ENCODE assay signal across 9 cellular contexts in the genomic region with DNA sequence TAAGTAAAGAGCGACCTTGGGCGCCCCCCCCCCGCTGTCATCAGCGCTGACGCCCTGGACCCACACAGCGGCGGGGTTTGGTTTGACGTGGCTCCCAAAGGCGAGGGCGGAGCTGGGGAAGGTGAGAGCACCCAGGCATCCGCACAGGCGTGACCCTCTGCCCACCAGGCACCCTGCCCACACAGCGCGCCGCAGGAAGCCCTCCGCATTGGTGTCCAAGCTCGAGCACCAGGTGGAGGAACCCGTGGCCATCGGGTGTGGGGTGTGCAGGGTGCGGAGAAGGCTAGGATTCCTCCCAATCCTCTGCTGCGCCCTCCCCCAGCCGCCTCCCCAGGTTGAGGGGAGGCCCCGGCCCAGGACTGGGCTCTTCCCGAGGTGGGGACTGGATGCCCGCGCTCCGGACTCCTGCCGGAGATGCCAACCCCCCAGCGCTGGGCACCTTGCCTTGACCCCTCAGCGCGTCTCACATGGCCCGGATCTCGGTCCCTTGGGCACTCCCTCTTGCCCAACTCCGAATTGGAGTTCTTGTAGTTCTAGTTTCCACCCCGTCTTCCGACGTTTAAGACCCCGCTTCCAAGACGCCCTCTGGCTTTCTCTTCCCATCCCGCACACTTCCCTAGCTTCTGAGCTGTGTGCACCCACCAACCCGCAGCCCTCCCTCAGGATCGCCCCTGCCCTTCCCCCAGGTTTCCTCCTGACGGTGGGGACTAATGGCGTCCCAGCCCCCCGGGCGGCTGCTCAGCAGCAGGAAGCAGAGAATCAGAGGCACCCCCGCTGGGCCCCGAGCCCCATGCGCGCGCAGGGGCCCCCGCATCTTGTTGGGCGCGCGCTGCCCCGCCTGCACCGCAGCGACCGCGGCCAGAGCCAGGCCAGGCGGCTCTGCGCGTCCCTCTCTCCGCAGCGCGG. TPM values are rescaled to one million over a fixed set of nuclear protein-coding genes. Genes with fewer than 3 reads are reported as not detected.
A peak's percentile ranks its signal among the peaks of the same experiment; 100 is the strongest.
DNase-seq lines count a peak whose midpoint lies in the region; ATAC-seq and TF ChIP-seq lines count a peak whose summit lies in the region.
"Had no signal": no experiment of that assay in that cellular context is flagged by ENCODE, and none has a peak within 500 bp of the region (broad histone marks: within the 10 kb centered on the region; RNA-seq: fewer than 3 reads in every experiment).

No MANE protein-coding gene starts in this region.

- H3K9me3 ChIP-seq in GM23248 (ENCODE audit: low read depth): no peaks in the 10 kb centered on the region
- no peaks in the 10 kb centered on the region for H3K9me3 ChIP-seq in mammary epithelial cell (replicated peaks; ENCODE audit: insufficient read depth, low read length)
- no peaks in the 10 kb centered on the region for H3K9me3 ChIP-seq in naive thymus-derived CD4-positive, alpha-beta T cell (ENCODE audit: control insufficient read depth in 2 of 3, low read length in 3 of 3)

- H3K36me3 ChIP-seq in ACC112 (ENCODE audit: insufficient read depth, low read length) (no peaks in the 10 kb centered on the region), GM23248 (ENCODE audit: low read depth) (no peaks in the 10 kb centered on the region), mammary epithelial cell (ENCODE audit: insufficient read depth, low read length) (no peaks in the 10 kb centered on the region)
- no peaks in the 10 kb centered on the region for H3K36me3 ChIP-seq in naive thymus-derived CD4-positive, alpha-beta T cell (ENCODE audit: control insufficient read depth in 2 of 3, insufficient read depth in 3 of 3, low read length in 3 of 3)

- H3F3A ChIP-seq in GM23248 (ENCODE audit: insufficient read depth): peaks cover 13% of the 10 kb centered on the region

- intact Hi-C loops in mammary epithelial cell (cut with micrococcal nuclease): no loop called here
- intact Hi-C loops in naive thymus-derived CD4-positive, alpha-beta T cell (cut with micrococcal nuclease): no loop called here

- H3K27ac ChIP-seq in ACC112 (ENCODE audit: low read depth, low read length) (no peak overlapping the region), GM23248 (no peak overlapping the region), mammary epithelial cell (ENCODE audit: insufficient read depth, low read depth, low read length) (no peak overlapping the region)
- H3K27ac ChIP-seq in naive thymus-derived CD4-positive, alpha-beta T cell (ENCODE audit: low read depth, low read length): no peak overlapping the region

- H3K36me3 Mint-ChIP-seq in naive thymus-derived CD4-positive, alpha-beta T cell: peaks cover 0 to 12% (median 5%) of the 10 kb centered on the region in 5 donors

- POLR2A ChIA-PET in naive thymus-derived CD4-positive, alpha-beta T cell (lab: Charles Lee): no interaction called here

- H3K4me1 Mint-ChIP-seq in naive thymus-derived CD4-positive, alpha-beta T cell: peaks cover 0 to 4% (median 3%) of the 10 kb centered on the region in 7 donors

- peak overlapping the region; percentile 65 for H3K4me3 ChIP-seq in ACC112 (ENCODE audit: low read depth, low read length)
- peak overlapping the region; percentile 59 for H3K4me3 ChIP-seq in GM23248
- H3K4me3 ChIP-seq in mammary epithelial cell (replicated peaks in 1 of 3; ENCODE audit: insufficient read depth in 1 of 3, low read depth in 2 of 3, low read length in 3 of 3): peak overlapping the region in 2 of 3 experiments; percentile 5
- no peak overlapping the region for H3K4me3 ChIP-seq in naive thymus-derived CD4-positive, alpha-beta T cell (ENCODE audit: low read length)

- H3K79me2 ChIP-seq in ACC112 (ENCODE audit: control insufficient read depth, insufficient read depth, low read length, unreplicated experiment) (no peaks in the 10 kb centered on the region), GM23248 (ENCODE audit: insufficient read depth) (no peaks in the 10 kb centered on the region), mammary epithelial cell (ENCODE audit: insufficient read depth, low read length) (no peaks in the 10 kb centered on the region)

- no peaks in the 10 kb centered on the region for H3K9me2 ChIP-seq in GM23248 (ENCODE audit: insufficient read depth)

- peaks cover 46% of the 10 kb centered on the region for H3K27me3 ChIP-seq in ACC112 (ENCODE audit: insufficient read depth, low read length)
- peaks cover 18% of the 10 kb centered on the region for H3K27me3 ChIP-seq in GM23248 (replicated peaks; ENCODE audit: insufficient read depth)
- H3K27me3 ChIP-seq in mammary epithelial cell (ENCODE audit: insufficient read depth, low read length): peaks cover 19% of the 10 kb centered on the region
- H3K27me3 ChIP-seq in naive thymus-derived CD4-positive, alpha-beta T cell (ENCODE audit: control insufficient read depth in 2 of 2, insufficient read depth in 2 of 2, low read length in 2 of 2): peaks cover 0 to 3% of the 10 kb centered on the region in 2 donors

- CTCF ChIA-PET in mammary epithelial cell (lab: Charles Lee; ENCODE audit: low non-redundant PET): no interaction called here
- CTCF ChIA-PET in naive thymus-derived CD4-positive, alpha-beta T cell (lab: Charles Lee): interaction anchor here (0.7 kb wide), 1 partner anchor 243 kb away, joined by 3 read pairs; no protein-coding TSS in a partner anchor

- no peaks in the 10 kb centered on the region for H4K20me1 ChIP-seq in GM23248 (ENCODE audit: insufficient read depth)
- no peaks in the 10 kb centered on the region for H4K20me1 ChIP-seq in mammary epithelial cell (ENCODE audit: insufficient read depth, low read length)

- H3K9me3 Mint-ChIP-seq in naive thymus-derived CD4-positive, alpha-beta T cell: no peaks in the 10 kb centered on the region
- H3K9me3 Mint-ChIP-seq: T-cell had no signal

- H3K27ac Mint-ChIP-seq in naive thymus-derived CD4-positive, alpha-beta T cell: no peak overlapping the region
- H3K27ac Mint-ChIP-seq: T-cell had no signal

- peaks cover 44 to 60% (median 53%) of the 10 kb centered on the region in 5 donors for H3K27me3 Mint-ChIP-seq in naive thymus-derived CD4-positive, alpha-beta T cell

- in situ Hi-C loops in GM23248 (cut with MboI): no loop called here
- in situ Hi-C loops in mammary epithelial cell (cut with MboI; ENCODE audit: low sequenced_read_pairs in 2 of 2): no loop called here

- peak overlapping the region; percentile 78 for H3K4me2 ChIP-seq in GM23248 (ENCODE audit: unreplicated experiment)
- peak overlapping the region; percentile 58 for H3K4me2 ChIP-seq in mammary epithelial cell (ENCODE audit: insufficient read depth, low read depth, low read length)

- no peak for TF ChIP-seq CTCF in mammary epithelial cell (conservative IDR thresholded peaks at IDR 0.05 in 1 of 2, IDR thresholded peaks at IDR 0.05 in 1 of 2; ENCODE audit: extremely low read depth in 1 of 2, insufficient read depth in 1 of 2, low read depth in 1 of 2, low read length in 2 of 2)

- peak; percentile 10 for ATAC-seq in naive thymus-derived CD4-positive, alpha-beta T cell
- ATAC-seq in GM21515 (IDR thresholded peaks at IDR 0.05; ENCODE audit: unreplicated experiment): no peak

- no peak overlapping the region for H3K9ac ChIP-seq in GM23248
- no peak overlapping the region for H3K9ac ChIP-seq in mammary epithelial cell (ENCODE audit: insufficient read depth, low read length)

- H3K4me1 ChIP-seq in ACC112 (ENCODE audit: control insufficient read depth, insufficient read depth, low read length, unreplicated experiment) (peaks cover 9% of the 10 kb centered on the region), GM23248 (ENCODE audit: insufficient read depth) (peaks cover 16% of the 10 kb centered on the region), mammary epithelial cell (ENCODE audit: insufficient read depth, low read length) (peaks cover 15% of the 10 kb centered on the region)
- no peaks in the 10 kb centered on the region for H3K4me1 ChIP-seq in naive thymus-derived CD4-positive, alpha-beta T cell (ENCODE audit: control insufficient read depth in 2 of 2, insufficient read depth in 2 of 2, low read length in 2 of 2)

- peak overlapping the region in 4 of 10 donors; percentile 26 to 74 (median 52) for H3K4me3 Mint-ChIP-seq in naive thymus-derived CD4-positive, alpha-beta T cell

- 7 to 9% methylated on average over 52 to 65 of the region's 66 CpGs for WGBS in GM23248 (ENCODE audit: low coverage in 1 of 2, low lambda C conversion rate in 2 of 2, missing lambda C conversion rate in 2 of 2), 2 experiments
- WGBS in mammary epithelial cell (ENCODE audit: low coverage, missing lambda C conversion rate): 2% methylated on average over 35 of the region's 66 CpGs

- no TSS peak for BruUV-seq in mammary epithelial cell (replicated peaks; lab: Mats Ljungman, UMichigan)

- H2AFZ ChIP-seq in ACC112 (ENCODE audit: low read length, unreplicated experiment): no peak overlapping the region
- no peak overlapping the region for H2AFZ ChIP-seq in GM23248
- no peak overlapping the region for H2AFZ ChIP-seq in mammary epithelial cell (ENCODE audit: low read depth, low read length)

- dilution Hi-C loops in mammary epithelial cell (cut with HindIII; ENCODE audit: low sequenced_read_pairs): no loop called here

- DNase-seq in GM23248 (peak; percentile 25), mammary epithelial cell (no peak), kidney tubule cell (ENCODE audit: low spot score) (no peak), SHP77 treated with DMSO at 0.1 percent for 48 hours (lab: John Stamatoyannopoulos, UW) (no peak)
- DNase-seq in naive thymus-derived CD4-positive, alpha-beta T cell: no peak
- DNase-seq in activated CD4-positive, alpha-beta T cell treated with anti-CD3 and anti-CD28 coated beads, Interleukin-2, amount 50 U/mL, for 4 hours: no peak
- DNase-seq: T-cell had no signal

RNA-seq across cellular contexts. Expression of gene RESP18, which starts 25.9 kb away (rescaled TPM):
- total RNA-seq in GM23248 (2014; rRNA removed; shearing (Covaris generic)): not detected in 2 replicates
- polyA plus RNA-seq in GM23248 (2016; fragmentation: Nextera tagmentation; extraction: Ambion mirVana) (not detected in 2 replicates), mammary epithelial cell (not detected)
- total RNA-seq in mammary epithelial cell: not detected
- polyA minus RNA-seq in mammary epithelial cell: not detected
- total RNA-seq in naive thymus-derived CD4-positive, alpha-beta T cell: not detected
- not detected for polyA plus RNA-seq in naive thymus-derived CD4-positive, alpha-beta T cell
- total RNA-seq: T-cell had no signal

RNA-seq across cellular contexts. Expression of gene DNPEP, which starts 29.3 kb away (rescaled TPM):
- 79.8 and 84.5 TPM in 2 replicates for total RNA-seq in GM23248 (2014; rRNA removed; shearing (Covaris generic))
- polyA plus RNA-seq in GM23248 (2016; fragmentation: Nextera tagmentation; extraction: Ambion mirVana) (54.5 and 57.5 TPM in 2 replicates), mammary epithelial cell (56.4 TPM)
- total RNA-seq in mammary epithelial cell: 10 to 100 TPM; 49.5 to 58.5 TPM
- polyA minus RNA-seq in mammary epithelial cell: 123 TPM
- 100 to 1,000 TPM in 1 of 5 experiments, 10 to 100 TPM in 4; 72.3 to 115 (median 73.9) TPM for total RNA-seq in naive thymus-derived CD4-positive, alpha-beta T cell
- 10 to 100 TPM; 57.5 to 61.2 TPM for polyA plus RNA-seq in naive thymus-derived CD4-positive, alpha-beta T cell

RNA-seq across cellular contexts. Expression of gene PTPRN, which starts 49.2 kb away (rescaled TPM):
- 50.5 and 54.1 TPM in 2 replicates for total RNA-seq in GM23248 (2014; rRNA removed; shearing (Covaris generic))
- polyA plus RNA-seq in GM23248 (2016; fragmentation: Nextera tagmentation; extraction: Ambion mirVana) (29.2 and 30.5 TPM in 2 replicates), mammary epithelial cell (0.07 TPM)
- not detected for total RNA-seq in mammary epithelial cell
- polyA minus RNA-seq in mammary epithelial cell: not detected
- total RNA-seq in naive thymus-derived CD4-positive, alpha-beta T cell: under 1 TPM in 1 of 5 experiments, not detected in 4; 0.48 TPM
- polyA plus RNA-seq in naive thymus-derived CD4-positive, alpha-beta T cell: not detected

RNA-seq across cellular contexts. Expression of gene DES, which starts 59.8 kb away (rescaled TPM):
- total RNA-seq in GM23248 (2014; rRNA removed; shearing (Covaris generic)): 0.51 and 2.7 TPM in 2 replicates
- polyA plus RNA-seq in GM23248 (2016; fragmentation: Nextera tagmentation; extraction: Ambion mirVana) (0.75 and 1.1 TPM in 2 replicates), mammary epithelial cell (0.07 TPM)
- under 1 TPM in 1 of 2 donors, not detected in 1; 0.33 TPM for total RNA-seq in mammary epithelial cell
- polyA minus RNA-seq in mammary epithelial cell: not detected
- 1 to 10 TPM in 1 of 5 experiments, not detected in 4; 1.5 TPM for total RNA-seq in naive thymus-derived CD4-positive, alpha-beta T cell
- not detected for polyA plus RNA-seq in naive thymus-derived CD4-positive, alpha-beta T cell

Comparison
In these comparisons a context has a peak if more than half of its experiments do, and no peak if none do; other contexts are left out.
1. RNA of gene PTPRN, which starts 49.2 kb away (total RNA-seq): 50.5 to 54.1 TPM in GM23248; not detected in mammary epithelial cell and 0.48 TPM in naive thymus-derived CD4-positive, alpha-beta T cell; every median in the first group is over 10 times any median in the second.